12 cellular contexts compared by ENCODE assay signal in genomic region chr4:38281416-38282071, GRCh38.
DNase-seq lines count a peak whose midpoint lies in the region; FAIRE-seq and TF ChIP-seq lines count a peak whose summit lies in the region.
"Had no signal": no experiment of that assay in that cellular context is flagged by ENCODE, and none has a peak within 500 bp of the region (broad histone marks: within the 10 kb centered on the region; RNA-seq: fewer than 3 reads in every experiment).

No MANE protein-coding gene starts in this region.

- no peaks in the 10 kb centered on the region for H3K9me3 ChIP-seq in mammary epithelial cell (replicated peaks; ENCODE audit: insufficient read depth, low read length)
- H3K9me3 ChIP-seq in keratinocyte (ENCODE audit: control insufficient read depth, low read depth, low read length) = no peaks in the 10 kb centered on the region
- H3K9me3 ChIP-seq in stomach = no peaks in the 10 kb centered on the region

- H3K27me3 ChIP-seq in mammary epithelial cell (ENCODE audit: insufficient read depth, low read length) (no peaks in the 10 kb centered on the region), keratinocyte (ENCODE audit: control insufficient read depth, extremely low read depth, insufficient read depth, low read length) (no peaks in the 10 kb centered on the region), stomach (no peaks in the 10 kb centered on the region)

- no peak for TF ChIP-seq POLR2A in stomach (IDR thresholded peaks at IDR 0.05)

- no peaks in the 10 kb centered on the region for H3K79me2 ChIP-seq in mammary epithelial cell (ENCODE audit: insufficient read depth, low read length)
- no peaks in the 10 kb centered on the region for H3K79me2 ChIP-seq in keratinocyte (ENCODE audit: control insufficient read depth, insufficient read depth, low read length)

- in situ Hi-C loops in mammary epithelial cell (cut with MboI; ENCODE audit: low sequenced_read_pairs in 2 of 2) = no loop called here

- CTCF ChIA-PET in mammary epithelial cell (lab: Charles Lee; ENCODE audit: low non-redundant PET) = no interaction called here

- intact Hi-C loops in mammary epithelial cell (cut with micrococcal nuclease) = no loop called here
- intact Hi-C loops in stomach (cut with DNase I; ENCODE audit: low total_unique reads) = no loop called here

- no peak for TF ChIP-seq EP300 in stomach (IDR thresholded peaks at IDR 0.05)

- no peak overlapping the region for H3K9ac ChIP-seq in mammary epithelial cell (ENCODE audit: insufficient read depth, low read length)
- no peak overlapping the region for H3K9ac ChIP-seq in keratinocyte (ENCODE audit: control insufficient read depth, extremely low read depth, insufficient read depth, low read length)

- peak; percentile 34 for FAIRE-seq in keratinocyte (lab: Jason Lieb, UNC)

- H3K27ac ChIP-seq in mammary epithelial cell (ENCODE audit: insufficient read depth, low read depth, low read length) (no peak overlapping the region), keratinocyte (ENCODE audit: control insufficient read depth, insufficient read depth, low read length) (no peak overlapping the region), stomach (peak overlapping the region in 3 of 5 donors; percentile 12 to 43 (median 19))

- H3K4me3 ChIP-seq in mammary epithelial cell (replicated peaks in 1 of 3; ENCODE audit: insufficient read depth in 1 of 3, low read depth in 2 of 3, low read length in 3 of 3) (no peak overlapping the region), keratinocyte (ENCODE audit: control insufficient read depth in 2 of 3, extremely low read depth in 1 of 3, insufficient read depth in 2 of 3, low read depth in 1 of 3, low read length in 3 of 3) (no peak overlapping the region), stomach (no peak overlapping the region)
- H3K4me3 ChIP-seq: lung had no signal

- H2AFZ ChIP-seq in mammary epithelial cell (ENCODE audit: low read depth, low read length) = peak overlapping the region; percentile 46
- H2AFZ ChIP-seq in keratinocyte (ENCODE audit: control insufficient read depth, low read length) = peak overlapping the region; percentile 38

- H3K9me1 ChIP-seq in keratinocyte (ENCODE audit: control insufficient read depth, extremely low read depth, insufficient read depth, low read length) = no peaks in the 10 kb centered on the region

- WGBS in mammary epithelial cell (ENCODE audit: low coverage, missing lambda C conversion rate) = 44% methylated on average over 2 of the region's 2 CpGs
- 38 to 54% (median 48%) methylated on average over 2 of the region's 2 CpGs for WGBS in stomach, 5 donors

- H3K4me1 ChIP-seq in mammary epithelial cell (ENCODE audit: insufficient read depth, low read length) (peaks cover 9% of the 10 kb centered on the region), keratinocyte (ENCODE audit: control insufficient read depth, extremely low read depth, insufficient read depth, low read length) (peaks cover 6% of the 10 kb centered on the region), stomach (peaks cover 0 to 25% (median 14%) of the 10 kb centered on the region in 4 donors)

- DNase-seq in LoVo (ENCODE audit: low spot score) = peak; percentile 59
- peak; percentile 48 for DNase-seq in mammary epithelial cell
- DNase-seq in keratinocyte (ENCODE audit: low read depth, low spot score) = no peak
- no peak for DNase-seq in stomach
- no peak for DNase-seq in NCI-H146 treated with DMSO at 0.1 percent for 48 hours (lab: John Stamatoyannopoulos, UW; ENCODE audit: unreplicated experiment)
- DNase-seq in globus pallidus (ENCODE audit: low spot score) = no peak
- DNase-seq in GOT3 (lab: John Stamatoyannopoulos, UW) = no peak
- DNase-seq in iPS-NIHi11 (ENCODE audit: low spot score) = no peak
- DNase-seq: CD4-positive, CD25-positive, alpha-beta regulatory T cell; NCI-H2029 treated with DMSO at 0.1 percent for 48 hours; stimulated activated naive CD8-positive, alpha-beta T cell treated with anti-CD3 and anti-CD28 coated beads, Interleukin-15, amount 100 ng/mL, for 72 hours had no signal

- TF ChIP-seq CTCF in mammary epithelial cell (conservative IDR thresholded peaks at IDR 0.05 in 1 of 2, IDR thresholded peaks at IDR 0.05 in 1 of 2; ENCODE audit: extremely low read depth in 1 of 2, insufficient read depth in 1 of 2, low read depth in 1 of 2, low read length in 2 of 2) = no peak
- TF ChIP-seq CTCF in keratinocyte (optimal IDR thresholded peaks at IDR 0.05 in 1 of 3, IDR thresholded peaks at IDR 0.05 in 1 of 3, conservative IDR thresholded peaks at IDR 0.05 in 1 of 3; ENCODE audit: extremely low read depth in 1 of 3, insufficient read depth in 2 of 3, low read length in 3 of 3) = no peak
- TF ChIP-seq CTCF in stomach (IDR thresholded peaks at IDR 0.05) = no peak

- no peaks in the 10 kb centered on the region for H3K36me3 ChIP-seq in mammary epithelial cell (ENCODE audit: insufficient read depth, low read length)
- H3K36me3 ChIP-seq in keratinocyte (ENCODE audit: control insufficient read depth in 2 of 2, extremely low read depth in 1 of 2, insufficient read depth in 2 of 2, low read length in 2 of 2) = no peaks in the 10 kb centered on the region
- H3K36me3 ChIP-seq in stomach = no peaks in the 10 kb centered on the region

- dilution Hi-C loops in mammary epithelial cell (cut with HindIII; ENCODE audit: low sequenced_read_pairs) (no loop called here), keratinocyte (cut with MboI; ENCODE audit: extremely low pct_ligation_motif_present, low sequenced_read_pairs) (no loop called here)

- H3K4me2 ChIP-seq in mammary epithelial cell (ENCODE audit: insufficient read depth, low read depth, low read length) (no peak overlapping the region), keratinocyte (ENCODE audit: control insufficient read depth, extremely low read depth, insufficient read depth, low read depth, low read length) (no peak overlapping the region)

- BruUV-seq in mammary epithelial cell (replicated peaks; lab: Mats Ljungman, UMichigan) = no TSS peak

- H4K20me1 ChIP-seq in mammary epithelial cell (ENCODE audit: insufficient read depth, low read length) (no peaks in the 10 kb centered on the region), keratinocyte (ENCODE audit: control insufficient read depth, extremely low read depth, insufficient read depth, low read length) (no peaks in the 10 kb centered on the region)

Comparison
In these comparisons a context has a peak if more than half of its experiments do, and no peak if none do; other contexts are left out.
1. DNase-seq: peak in LoVo (single experiment) and mammary epithelial cell (single experiment); none in keratinocyte (single experiment), stomach (single experiment), NCI-H146 treated with DMSO at 0.1 percent for 48 hours (single experiment), globus pallidus (single experiment), GOT3 (single experiment) and iPS-NIHi11 (single experiment).
2. H3K27ac ChIP-seq: peak in stomach (3 of 5); none in mammary epithelial cell (single experiment) and keratinocyte (single experiment).